Comparison of ENCODE assay signal across 1 cellular context in the genomic region with DNA sequence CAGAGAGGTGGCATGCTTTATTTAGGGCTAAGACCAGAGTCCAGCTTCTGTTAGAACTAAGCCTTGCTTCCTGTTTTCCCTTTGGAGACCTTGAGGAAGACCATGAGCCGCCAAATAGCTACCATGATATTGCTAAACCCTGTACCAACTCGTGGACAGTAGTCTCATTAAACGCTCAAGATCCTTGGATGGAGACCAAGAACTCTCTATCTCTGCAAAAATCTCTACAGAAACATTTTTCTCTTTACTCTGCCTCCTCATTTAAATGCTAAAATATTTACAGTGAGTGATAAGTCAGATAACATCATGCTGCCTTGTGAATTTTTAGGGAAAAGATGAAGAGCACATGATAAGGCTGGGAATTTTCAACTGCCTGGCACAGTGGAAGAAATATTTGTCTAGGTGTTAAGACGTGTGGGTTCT.
TF ChIP-seq lines count a peak whose summit lies in the region.

No MANE protein-coding gene starts in this region.

TF ChIP-seq in WTC11, 78 proteins besides CTCF, POLR2A, EP300 and RAD21 (continued from another document):
- TF ChIP-seq, protein P1, sequence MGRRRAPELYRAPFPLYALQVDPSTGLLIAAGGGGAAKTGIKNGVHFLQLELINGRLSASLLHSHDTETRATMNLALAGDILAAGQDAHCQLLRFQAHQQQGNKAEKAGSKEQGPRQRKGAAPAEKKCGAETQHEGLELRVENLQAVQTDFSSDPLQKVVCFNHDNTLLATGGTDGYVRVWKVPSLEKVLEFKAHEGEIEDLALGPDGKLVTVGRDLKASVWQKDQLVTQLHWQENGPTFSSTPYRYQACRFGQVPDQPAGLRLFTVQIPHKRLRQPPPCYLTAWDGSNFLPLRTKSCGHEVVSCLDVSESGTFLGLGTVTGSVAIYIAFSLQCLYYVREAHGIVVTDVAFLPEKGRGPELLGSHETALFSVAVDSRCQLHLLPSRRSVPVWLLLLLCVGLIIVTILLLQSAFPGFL (CRISPR knock-in tag; IDR thresholded peaks at IDR 0.05; ENCODE audit: borderline replicate concordance), result no peak
- TF ChIP-seq, protein P2, sequence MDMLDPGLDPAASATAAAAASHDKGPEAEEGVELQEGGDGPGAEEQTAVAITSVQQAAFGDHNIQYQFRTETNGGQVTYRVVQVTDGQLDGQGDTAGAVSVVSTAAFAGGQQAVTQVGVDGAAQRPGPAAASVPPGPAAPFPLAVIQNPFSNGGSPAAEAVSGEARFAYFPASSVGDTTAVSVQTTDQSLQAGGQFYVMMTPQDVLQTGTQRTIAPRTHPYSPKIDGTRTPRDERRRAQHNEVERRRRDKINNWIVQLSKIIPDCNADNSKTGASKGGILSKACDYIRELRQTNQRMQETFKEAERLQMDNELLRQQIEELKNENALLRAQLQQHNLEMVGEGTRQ (CRISPR knock-in tag; IDR thresholded peaks at IDR 0.05), result no peak
- TF ChIP-seq, protein P3, sequence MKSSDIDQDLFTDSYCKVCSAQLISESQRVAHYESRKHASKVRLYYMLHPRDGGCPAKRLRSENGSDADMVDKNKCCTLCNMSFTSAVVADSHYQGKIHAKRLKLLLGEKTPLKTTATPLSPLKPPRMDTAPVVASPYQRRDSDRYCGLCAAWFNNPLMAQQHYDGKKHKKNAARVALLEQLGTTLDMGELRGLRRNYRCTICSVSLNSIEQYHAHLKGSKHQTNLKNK (CRISPR knock-in tag; IDR thresholded peaks at IDR 0.05), result no peak
- TF ChIP-seq, protein P4, sequence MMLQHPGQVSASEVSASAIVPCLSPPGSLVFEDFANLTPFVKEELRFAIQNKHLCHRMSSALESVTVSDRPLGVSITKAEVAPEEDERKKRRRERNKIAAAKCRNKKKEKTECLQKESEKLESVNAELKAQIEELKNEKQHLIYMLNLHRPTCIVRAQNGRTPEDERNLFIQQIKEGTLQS (CRISPR knock-in tag; conservative IDR thresholded peaks at IDR 0.05), result no peak
- TF ChIP-seq, protein P5, sequence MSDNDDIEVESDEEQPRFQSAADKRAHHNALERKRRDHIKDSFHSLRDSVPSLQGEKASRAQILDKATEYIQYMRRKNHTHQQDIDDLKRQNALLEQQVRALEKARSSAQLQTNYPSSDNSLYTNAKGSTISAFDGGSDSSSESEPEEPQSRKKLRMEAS (CRISPR knock-in tag; IDR thresholded peaks at IDR 0.05), result no peak
- TF ChIP-seq HMGA2 (CRISPR knock-in tag; IDR thresholded peaks at IDR 0.05), result no peak
- no peak for TF ChIP-seq NR2C2 (CRISPR knock-in tag; IDR thresholded peaks at IDR 0.05)
- TF ChIP-seq ZNF416 (CRISPR knock-in tag; IDR thresholded peaks at IDR 0.05), result no peak
- TF ChIP-seq ZNF138 (CRISPR knock-in tag; conservative IDR thresholded peaks at IDR 0.05), result no peak
- TF ChIP-seq RELA (CRISPR knock-in tag; IDR thresholded peaks at IDR 0.05; ENCODE audit: borderline replicate concordance), result no peak
- TF ChIP-seq EMX1 (CRISPR knock-in tag; IDR thresholded peaks at IDR 0.05), result no peak
- TF ChIP-seq IRF2 (CRISPR knock-in tag; IDR thresholded peaks at IDR 0.05; ENCODE audit: borderline replicate concordance, low read depth), result no peak
- no peak for TF ChIP-seq NFE2L1 (CRISPR knock-in tag; IDR thresholded peaks at IDR 0.05)
- TF ChIP-seq, protein P6, sequence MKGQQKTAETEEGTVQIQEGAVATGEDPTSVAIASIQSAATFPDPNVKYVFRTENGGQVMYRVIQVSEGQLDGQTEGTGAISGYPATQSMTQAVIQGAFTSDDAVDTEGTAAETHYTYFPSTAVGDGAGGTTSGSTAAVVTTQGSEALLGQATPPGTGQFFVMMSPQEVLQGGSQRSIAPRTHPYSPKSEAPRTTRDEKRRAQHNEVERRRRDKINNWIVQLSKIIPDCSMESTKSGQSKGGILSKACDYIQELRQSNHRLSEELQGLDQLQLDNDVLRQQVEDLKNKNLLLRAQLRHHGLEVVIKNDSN (CRISPR knock-in tag; IDR thresholded peaks at IDR 0.05), result no peak
- TF ChIP-seq, protein P7, sequence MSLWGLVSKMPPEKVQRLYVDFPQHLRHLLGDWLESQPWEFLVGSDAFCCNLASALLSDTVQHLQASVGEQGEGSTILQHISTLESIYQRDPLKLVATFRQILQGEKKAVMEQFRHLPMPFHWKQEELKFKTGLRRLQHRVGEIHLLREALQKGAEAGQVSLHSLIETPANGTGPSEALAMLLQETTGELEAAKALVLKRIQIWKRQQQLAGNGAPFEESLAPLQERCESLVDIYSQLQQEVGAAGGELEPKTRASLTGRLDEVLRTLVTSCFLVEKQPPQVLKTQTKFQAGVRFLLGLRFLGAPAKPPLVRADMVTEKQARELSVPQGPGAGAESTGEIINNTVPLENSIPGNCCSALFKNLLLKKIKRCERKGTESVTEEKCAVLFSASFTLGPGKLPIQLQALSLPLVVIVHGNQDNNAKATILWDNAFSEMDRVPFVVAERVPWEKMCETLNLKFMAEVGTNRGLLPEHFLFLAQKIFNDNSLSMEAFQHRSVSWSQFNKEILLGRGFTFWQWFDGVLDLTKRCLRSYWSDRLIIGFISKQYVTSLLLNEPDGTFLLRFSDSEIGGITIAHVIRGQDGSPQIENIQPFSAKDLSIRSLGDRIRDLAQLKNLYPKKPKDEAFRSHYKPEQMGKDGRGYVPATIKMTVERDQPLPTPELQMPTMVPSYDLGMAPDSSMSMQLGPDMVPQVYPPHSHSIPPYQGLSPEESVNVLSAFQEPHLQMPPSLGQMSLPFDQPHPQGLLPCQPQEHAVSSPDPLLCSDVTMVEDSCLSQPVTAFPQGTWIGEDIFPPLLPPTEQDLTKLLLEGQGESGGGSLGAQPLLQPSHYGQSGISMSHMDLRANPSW (CRISPR knock-in tag; conservative IDR thresholded peaks at IDR 0.05; ENCODE audit: low read depth), result no peak
